In the genomic region with DNA sequence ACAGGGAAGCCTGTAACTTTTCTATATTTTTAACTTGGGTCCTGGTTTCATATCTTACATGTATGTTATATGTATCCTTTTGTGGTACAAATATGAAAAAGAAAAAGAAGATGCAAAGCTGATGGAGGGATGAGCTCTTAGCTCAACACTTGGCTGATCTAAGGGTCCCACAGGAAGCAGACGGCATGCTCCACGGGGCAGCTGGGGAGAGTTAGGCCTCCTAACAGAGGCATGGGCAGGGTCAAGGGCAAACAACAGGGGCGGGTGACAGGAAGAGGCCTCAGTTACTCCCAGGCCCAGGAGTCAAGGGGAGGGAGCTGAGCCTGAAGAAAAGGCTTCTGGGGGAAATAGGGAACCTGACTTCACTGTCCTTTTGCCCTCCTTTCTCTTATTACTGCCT, we compare ENCODE assay signal across 13 cellular contexts.
DNase-seq lines count a peak whose midpoint lies in the region; TF ChIP-seq lines count a peak whose summit lies in the region.
"Had no signal": no experiment of that assay in that cellular context is flagged by ENCODE, and none has a peak within 500 bp of the region (broad histone marks: within the 10 kb centered on the region; RNA-seq: fewer than 3 reads in every experiment).

No MANE protein-coding gene starts in this region.

- peaks cover 20% of the 10 kb centered on the region for H3K4me1 Mint-ChIP-seq in dendritic cell treated with granulocyte-macrophage colony-stimulating factor and Interleukin-4, amounts not matched to agents 40 ng/mL and 50 ng/mL, for 4 days (ENCODE audit: low read depth)
- no peaks in the 10 kb centered on the region for H3K4me1 Mint-ChIP-seq in activated CD4-positive, alpha-beta memory T cell treated with anti-CD3 and anti-CD28 coated beads for 36 hours (ENCODE audit: low read depth)
- H3K4me1 Mint-ChIP-seq in CD8-positive, alpha-beta memory T cell = no peaks in the 10 kb centered on the region

- peaks cover 4% of the 10 kb centered on the region for H3K27me3 Mint-ChIP-seq in dendritic cell treated with granulocyte-macrophage colony-stimulating factor and Interleukin-4, amounts not matched to agents 40 ng/mL and 50 ng/mL, for 4 days
- peaks cover 11% of the 10 kb centered on the region for H3K27me3 Mint-ChIP-seq in activated CD4-positive, alpha-beta memory T cell treated with anti-CD3 and anti-CD28 coated beads for 36 hours
- peaks cover 18 to 35% of the 10 kb centered on the region in 2 donors for H3K27me3 Mint-ChIP-seq in CD8-positive, alpha-beta memory T cell

- H3K4me3 Mint-ChIP-seq in dendritic cell treated with granulocyte-macrophage colony-stimulating factor and Interleukin-4, amounts not matched to agents 40 ng/mL and 50 ng/mL, for 4 days = no peak overlapping the region
- no peak overlapping the region for H3K4me3 Mint-ChIP-seq in activated CD4-positive, alpha-beta memory T cell treated with anti-CD3 and anti-CD28 coated beads for 36 hours
- no peak overlapping the region for H3K4me3 Mint-ChIP-seq in CD8-positive, alpha-beta memory T cell
- H3K4me3 Mint-ChIP-seq: HFFc6 had no signal

- no peak overlapping the region for H3K4me2 ChIP-seq in Loucy (ENCODE audit: low read depth, low read length, poor library complexity, severe bottlenecking)

- WGBS in prostate gland = 97% methylated on average over 3 of the region's 3 CpGs

- H3K36me3 ChIP-seq in Loucy (ENCODE audit: insufficient read depth, low read length) (no peaks in the 10 kb centered on the region), prostate gland (no peaks in the 10 kb centered on the region), tibial artery (no peaks in the 10 kb centered on the region)
- no peaks in the 10 kb centered on the region for H3K36me3 ChIP-seq in CD8-positive, alpha-beta memory T cell (ENCODE audit: insufficient read depth, low read length)
- H3K36me3 ChIP-seq: SJSA1 had no signal

- no peak overlapping the region for H3K4me3 ChIP-seq in Loucy (ENCODE audit: low read length, poor library complexity, severe bottlenecking)
- no peak overlapping the region for H3K4me3 ChIP-seq in prostate gland
- H3K4me3 ChIP-seq in tibial artery = no peak overlapping the region
- no peak overlapping the region for H3K4me3 ChIP-seq in CD8-positive, alpha-beta memory T cell (ENCODE audit: low read length)
- H3K4me3 ChIP-seq: SJSA1 had no signal

- no peaks in the 10 kb centered on the region for H3F3A ChIP-seq in Loucy (ENCODE audit: low read depth)

- H3K9me3 Mint-ChIP-seq in dendritic cell treated with granulocyte-macrophage colony-stimulating factor and Interleukin-4, amounts not matched to agents 40 ng/mL and 50 ng/mL, for 4 days = no peaks in the 10 kb centered on the region
- no peaks in the 10 kb centered on the region for H3K9me3 Mint-ChIP-seq in activated CD4-positive, alpha-beta memory T cell treated with anti-CD3 and anti-CD28 coated beads for 36 hours
- no peaks in the 10 kb centered on the region for H3K9me3 Mint-ChIP-seq in CD8-positive, alpha-beta memory T cell
- H3K9me3 Mint-ChIP-seq: HFFc6 had no signal

- no peak for TF ChIP-seq CTCF in Loucy (conservative IDR thresholded peaks at IDR 0.05; ENCODE audit: low read length)
- TF ChIP-seq CTCF in prostate gland (IDR thresholded peaks at IDR 0.05) = no peak
- no peak for TF ChIP-seq CTCF in tibial artery (IDR thresholded peaks at IDR 0.05)

- no peak for TF ChIP-seq POLR2A in prostate gland (IDR thresholded peaks at IDR 0.05)

- H3K9me3 ChIP-seq in Loucy (ENCODE audit: insufficient read depth, low read depth, low read length) (no peaks in the 10 kb centered on the region), prostate gland (no peaks in the 10 kb centered on the region), tibial artery (no peaks in the 10 kb centered on the region)
- H3K9me3 ChIP-seq in CD8-positive, alpha-beta memory T cell (ENCODE audit: low read length) = no peaks in the 10 kb centered on the region
- H3K9me3 ChIP-seq: SJSA1 had no signal

- intact Hi-C loops in dendritic cell treated with granulocyte-macrophage colony-stimulating factor and Interleukin-4, amounts not matched to agents 40 ng/mL and 50 ng/mL, for 4 days (cut with micrococcal nuclease) = no loop called here
- intact Hi-C loops in prostate gland (cut with DNase I) (no loop called here), tibial artery (cut with DNase I; ENCODE audit: low total_unique reads) (no loop called here)
- intact Hi-C loops in activated CD4-positive, alpha-beta memory T cell treated with anti-CD3 and anti-CD28 coated beads for 36 hours (cut with micrococcal nuclease) = no loop called here

- H3K27ac ChIP-seq in prostate gland (peak overlapping the region; percentile 80), tibial artery (peak overlapping the region; percentile 59 to 71)
- no peak overlapping the region for H3K27ac ChIP-seq in CD8-positive, alpha-beta memory T cell (ENCODE audit: low read depth, low read length)
- H3K27ac ChIP-seq: SJSA1 had no signal

- 0 out of 2 replicates have a peak overlapping the region, but pooled peaks have one; percentile 34 for H2AFZ ChIP-seq in Loucy (ENCODE audit: low read length)

- H3K36me3 Mint-ChIP-seq in dendritic cell treated with granulocyte-macrophage colony-stimulating factor and Interleukin-4, amounts not matched to agents 40 ng/mL and 50 ng/mL, for 4 days (ENCODE audit: low read depth) = no peaks in the 10 kb centered on the region
- no peaks in the 10 kb centered on the region for H3K36me3 Mint-ChIP-seq in activated CD4-positive, alpha-beta memory T cell treated with anti-CD3 and anti-CD28 coated beads for 36 hours
- H3K36me3 Mint-ChIP-seq in CD8-positive, alpha-beta memory T cell = no peaks in the 10 kb centered on the region

- H3K9ac ChIP-seq in Loucy (ENCODE audit: low read depth, low read length, poor library complexity, severe bottlenecking) = no peak overlapping the region

- H3K4me1 ChIP-seq in Loucy (ENCODE audit: insufficient read depth, low read length, poor library complexity, severe bottlenecking) (peaks cover 8% of the 10 kb centered on the region), prostate gland (replicated peaks) (peaks cover 13% of the 10 kb centered on the region), tibial artery (peaks cover 0 to 32% (median 22%) of the 10 kb centered on the region in 4 donors)
- H3K4me1 ChIP-seq in CD8-positive, alpha-beta memory T cell (ENCODE audit: insufficient read depth, low read length) = no peaks in the 10 kb centered on the region

- no peaks in the 10 kb centered on the region for H3K79me2 ChIP-seq in Loucy (ENCODE audit: insufficient read depth, low read length)

- POLR2A ChIA-PET in activated CD4-positive, alpha-beta memory T cell treated with anti-CD3 and anti-CD28 coated beads for 36 hours (lab: Charles Lee) = no interaction called here
- POLR2A ChIA-PET in CD8-positive, alpha-beta memory T cell (lab: Charles Lee) = no interaction called here

- H3K27me3 ChIP-seq in Loucy (ENCODE audit: insufficient read depth, low read length, poor library complexity, severe bottlenecking) (no peaks in the 10 kb centered on the region), prostate gland (replicated peaks; ENCODE audit: insufficient read depth) (no peaks in the 10 kb centered on the region), tibial artery (no peaks in the 10 kb centered on the region)
- H3K27me3 ChIP-seq in CD8-positive, alpha-beta memory T cell (ENCODE audit: insufficient read depth, low read length, poor library complexity, severe bottlenecking) = no peaks in the 10 kb centered on the region
- H3K27me3 ChIP-seq: SJSA1 had no signal

- peak overlapping the region; percentile 2 for H3K27ac Mint-ChIP-seq in dendritic cell treated with granulocyte-macrophage colony-stimulating factor and Interleukin-4, amounts not matched to agents 40 ng/mL and 50 ng/mL, for 4 days
- H3K27ac Mint-ChIP-seq in activated CD4-positive, alpha-beta memory T cell treated with anti-CD3 and anti-CD28 coated beads for 36 hours = no peak overlapping the region
- H3K27ac Mint-ChIP-seq in CD8-positive, alpha-beta memory T cell = no peak overlapping the region
- H3K27ac Mint-ChIP-seq: HFFc6 had no signal

- DNase-seq in prostate gland (ENCODE audit: low spot score) (no peak), tibial artery (no peak), NCI-H187 treated with DMSO at 0.1 percent for 48 hours (lab: John Stamatoyannopoulos, UW) (no peak)
- no peak for DNase-seq in activated CD4-positive, alpha-beta memory T cell treated with anti-CD3 and anti-CD28 coated beads for 36 hours
- DNase-seq in CD8-positive, alpha-beta memory T cell = no peak
- DNase-seq: DMS 273 treated with DMSO at 0.1 percent for 48 hours, HFFc6, NCI-H1417 treated with DMSO at 0.1 percent for 48 hours, NCI-H526, PC-3 had no signal

- CTCF ChIA-PET in activated CD4-positive, alpha-beta memory T cell treated with anti-CD3 and anti-CD28 coated beads for 36 hours (lab: Charles Lee) = no interaction called here
- CTCF ChIA-PET in CD8-positive, alpha-beta memory T cell (lab: Charles Lee) = no interaction called here

- H4K20me1 ChIP-seq in Loucy (ENCODE audit: insufficient read depth, low read length, poor library complexity, severe bottlenecking) = no peaks in the 10 kb centered on the region

- H3K9me2 ChIP-seq in Loucy (replicated peaks; ENCODE audit: low read depth, low read length) = no peaks in the 10 kb centered on the region
